ENCODE assay signal across 21 cellular contexts in genomic region chrX:98568795-98569194, GRCh38.
DNase-seq lines count a peak whose midpoint lies in the region; ATAC-seq, FAIRE-seq and TF ChIP-seq lines count a peak whose summit lies in the region.
"Had no signal": no experiment of that assay in that cellular context is flagged by ENCODE, and none has a peak within 500 bp of the region (broad histone marks: within the 10 kb centered on the region; RNA-seq: fewer than 3 reads in every experiment).

No MANE protein-coding gene starts in this region.

- no peak overlapping the region for H3K4me2 ChIP-seq in A549
- H3K4me2 ChIP-seq: BLaER1 treated with 17β-estradiol and CSF1 and Interleukin-3, amounts not matched to agents 10 nM and 100 nM had no signal

- CTCF ChIA-PET in A549 (lab: Yijun Ruan, JAX): no interaction called here

- POLR2A ChIA-PET in A549 (lab: Yijun Ruan, JAX): no interaction called here

- no peak overlapping the region for H3K4me3 ChIP-seq in A549
- H3K4me3 ChIP-seq: BLaER1 treated with 17β-estradiol and CSF1 and Interleukin-3, amounts not matched to agents 10 nM and 100 nM; GM12878; HAP-1 had no signal

- no peak overlapping the region for H3K27ac ChIP-seq in A549
- H3K27ac ChIP-seq: BLaER1 treated with 17β-estradiol and CSF1 and Interleukin-3, amounts not matched to agents 10 nM and 100 nM had no signal

- DNase-seq in A549 (ENCODE audit: low read depth in 1 of 2, low spot score in 1 of 2): no peak
- DNase-seq in globus pallidus (ENCODE audit: low spot score): no peak
- DNase-seq: 8988T; AML-193; BE2C; Calu3; CD4-positive, alpha-beta T cell; COR-L47; DMS53; DMS79 treated with DMSO at 0.1 percent for 48 hours; GDM1; GOT3; HFFc6 had no signal

- WGBS in A549 (ENCODE audit: missing lambda C conversion rate): 0% methylated on average over 2 of the region's 2 CpGs

- no peaks in the 10 kb centered on the region for H3K9me3 ChIP-seq in A549
- H3K9me3 ChIP-seq: BE2C; BLaER1 treated with 17β-estradiol and CSF1 and Interleukin-3, amounts not matched to agents 10 nM and 100 nM; HAP-1 had no signal

- no peaks in the 10 kb centered on the region for H3K4me1 ChIP-seq in A549
- H3K4me1 ChIP-seq: BE2C; BLaER1 treated with 17β-estradiol and CSF1 and Interleukin-3, amounts not matched to agents 10 nM and 100 nM; HAP-1 had no signal

- FAIRE-seq in A549 (lab: Jason Lieb, UNC): peak; percentile 97
- peak; percentile 33 for FAIRE-seq in TTC549 (lab: Jason Lieb, UNC)
- FAIRE-seq in endometrium (lab: Jason Lieb, UNC): peak; percentile 29
- FAIRE-seq: GM12878, H54 had no signal

- TF ChIP-seq RAD21 in A549 (conservative IDR thresholded peaks at IDR 0.05 in 1 of 2, IDR thresholded peaks at IDR 0.05 in 1 of 2): no peak

- no peak for TF ChIP-seq POLR2A in A549 (IDR thresholded peaks at IDR 0.05; ENCODE audit: low read length)

- no peak for TF ChIP-seq EP300 in A549 (IDR thresholded peaks at IDR 0.05)

- no peak for TF ChIP-seq CTCF in A549 (IDR thresholded peaks at IDR 0.05)

- ATAC-seq in A549 (no peak), GM19452 (IDR thresholded peaks at IDR 0.05; ENCODE audit: unreplicated experiment) (no peak), HG03025 (IDR thresholded peaks at IDR 0.05; ENCODE audit: low FRiP score, unreplicated experiment) (no peak)
- ATAC-seq: GM12878 had no signal

TF ChIP-seq in A549, 52 proteins besides CTCF, POLR2A, EP300 and RAD21:
- no peak for TF ChIP-seq ZFP36 (IDR thresholded peaks at IDR 0.05; ENCODE audit: borderline replicate concordance, partially characterized antibody)
- peak; percentile 2 for TF ChIP-seq MAFK (IDR thresholded peaks at IDR 0.05; ENCODE audit: partially characterized antibody)
TF ChIP-seq in A549: peak in this region for 1.
